Comparison of ENCODE assay signal across 8 cellular contexts in the genomic region with DNA sequence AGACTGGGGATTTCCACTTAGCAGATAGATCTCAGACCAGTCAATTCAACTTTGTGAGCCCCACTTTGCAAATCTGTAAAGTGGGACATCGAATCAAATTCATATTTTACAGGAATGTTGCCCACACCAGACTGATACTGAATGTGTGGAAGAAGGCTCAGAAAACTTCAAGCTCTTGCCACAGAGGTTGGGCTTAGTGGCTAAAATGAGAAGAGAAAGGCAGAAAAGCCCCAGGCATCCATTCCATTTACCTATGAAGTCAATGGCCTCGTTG. TPM values are rescaled to one million over a fixed set of nuclear protein-coding genes. Genes with fewer than 3 reads are reported as not detected.
DNase-seq lines count a peak whose midpoint lies in the region; ATAC-seq lines count a peak whose summit lies in the region.

No MANE protein-coding gene starts in this region.

- peaks cover 32% of the 10 kb centered on the region for H3K4me1 ChIP-seq in GM23248 (ENCODE audit: insufficient read depth)
- peaks cover 42% of the 10 kb centered on the region for H3K4me1 ChIP-seq in skeletal muscle satellite cell (ENCODE audit: control insufficient read depth, insufficient read depth, low read length)

- CTCF ChIA-PET in activated CD8-positive, alpha-beta T cell treated with anti-CD3 and anti-CD28 coated beads, Interleukin-2, amount 10 ng/mL, durations not matched to agents 7 days and 5 days (lab: Charles Lee): interaction anchor here (4.0 to 4.6 kb wide), 2 partner anchors 55 to 67 kb away, joined by 25 to 59 read pairs; no protein-coding TSS in a partner anchor

- no peaks in the 10 kb centered on the region for H3K9me3 Mint-ChIP-seq in activated CD8-positive, alpha-beta T cell treated with anti-CD3 and anti-CD28 coated beads, Interleukin-2, amount 10 ng/mL, durations not matched to agents 7 days and 5 days (ENCODE audit: insufficient read depth)

- WGBS in GM23248 (ENCODE audit: low coverage in 1 of 2, low lambda C conversion rate in 2 of 2, missing lambda C conversion rate in 2 of 2), 2 experiments: 0% methylated on average over 2 of the region's 2 CpGs

- H3K27ac Mint-ChIP-seq in activated CD8-positive, alpha-beta T cell treated with anti-CD3 and anti-CD28 coated beads, Interleukin-2, amount 10 ng/mL, durations not matched to agents 7 days and 5 days: peak overlapping the region; percentile 81

- H3K27me3 Mint-ChIP-seq in activated CD8-positive, alpha-beta T cell treated with anti-CD3 and anti-CD28 coated beads, Interleukin-2, amount 10 ng/mL, durations not matched to agents 7 days and 5 days (ENCODE audit: low read depth): no peaks in the 10 kb centered on the region

- peaks cover 74% of the 10 kb centered on the region for H3F3A ChIP-seq in GM23248 (ENCODE audit: insufficient read depth)

- H3K4me1 Mint-ChIP-seq in activated CD8-positive, alpha-beta T cell treated with anti-CD3 and anti-CD28 coated beads, Interleukin-2, amount 10 ng/mL, durations not matched to agents 7 days and 5 days (ENCODE audit: low read depth): peaks cover 63% of the 10 kb centered on the region

- H3K9me2 ChIP-seq in GM23248 (ENCODE audit: insufficient read depth): no peaks in the 10 kb centered on the region

- DNase-seq in GM23248 (no peak), cortex of kidney (lab: John Stamatoyannopoulos, UW) (no peak)
- DNase-seq in activated CD8-positive, alpha-beta T cell treated with anti-CD3 and anti-CD28 coated beads, Interleukin-2, amount 10 ng/mL, durations not matched to agents 7 days and 5 days: no peak

- in situ Hi-C loops in GM23248 (cut with MboI): no loop called here

- H3K4me3 ChIP-seq in GM23248: peak overlapping the region; percentile 85
- peak overlapping the region; percentile 72 for H3K4me3 ChIP-seq in iPS-11a (ENCODE audit: low read depth, low read length)
- H3K4me3 ChIP-seq in skeletal muscle satellite cell (ENCODE audit: low read length): peak overlapping the region; percentile 79

- peaks cover 14% of the 10 kb centered on the region for H4K20me1 ChIP-seq in GM23248 (ENCODE audit: insufficient read depth)

- no peak for ATAC-seq in activated CD8-positive, alpha-beta T cell treated with anti-CD3 and anti-CD28 coated beads, Interleukin-2, amount 10 ng/mL, durations not matched to agents 7 days and 5 days
- no peak for ATAC-seq in HG02884 (IDR thresholded peaks at IDR 0.05; ENCODE audit: unreplicated experiment)
- no peak for ATAC-seq in HG03135 (IDR thresholded peaks at IDR 0.05; ENCODE audit: unreplicated experiment)
- ATAC-seq in GM21447 (IDR thresholded peaks at IDR 0.05; ENCODE audit: unreplicated experiment): no peak

- H2AFZ ChIP-seq in GM23248: no peak overlapping the region

- POLR2A ChIA-PET in activated CD8-positive, alpha-beta T cell treated with anti-CD3 and anti-CD28 coated beads, Interleukin-2, amount 10 ng/mL, durations not matched to agents 7 days and 5 days (lab: Charles Lee): interaction anchor here (0.6 to 3.1 kb wide), 3 partner anchors 8 to 38 kb away, joined by 3 to 17 read pairs (median 4); no protein-coding TSS in a partner anchor

- no peaks in the 10 kb centered on the region for H3K9me3 ChIP-seq in GM23248 (ENCODE audit: low read depth)
- no peaks in the 10 kb centered on the region for H3K9me3 ChIP-seq in skeletal muscle satellite cell (replicated peaks; ENCODE audit: low read length)

- H3K36me3 Mint-ChIP-seq in activated CD8-positive, alpha-beta T cell treated with anti-CD3 and anti-CD28 coated beads, Interleukin-2, amount 10 ng/mL, durations not matched to agents 7 days and 5 days (ENCODE audit: low read depth): peaks cover 19% of the 10 kb centered on the region

- H3K27ac ChIP-seq in GM23248: peak overlapping the region; percentile 100

- H3K79me2 ChIP-seq in GM23248 (ENCODE audit: insufficient read depth): peaks cover 38% of the 10 kb centered on the region

- peak overlapping the region; percentile 99 for H3K9ac ChIP-seq in GM23248
- peak overlapping the region; percentile 92 for H3K9ac ChIP-seq in skeletal muscle satellite cell (ENCODE audit: low read depth, low read length)

- no peaks in the 10 kb centered on the region for H3K27me3 ChIP-seq in GM23248 (replicated peaks; ENCODE audit: insufficient read depth)
- no peaks in the 10 kb centered on the region for H3K27me3 ChIP-seq in skeletal muscle satellite cell (ENCODE audit: control insufficient read depth, insufficient read depth, low read length)

- peak overlapping the region; percentile 95 for H3K4me2 ChIP-seq in GM23248 (ENCODE audit: unreplicated experiment)
- peak overlapping the region; percentile 69 for H3K4me2 ChIP-seq in skeletal muscle satellite cell (ENCODE audit: low read length)

- peaks cover 30% of the 10 kb centered on the region for H3K36me3 ChIP-seq in GM23248 (ENCODE audit: low read depth)
- peaks cover 36% of the 10 kb centered on the region for H3K36me3 ChIP-seq in skeletal muscle satellite cell (ENCODE audit: insufficient read depth, low read length)

- H3K4me3 Mint-ChIP-seq in activated CD8-positive, alpha-beta T cell treated with anti-CD3 and anti-CD28 coated beads, Interleukin-2, amount 10 ng/mL, durations not matched to agents 7 days and 5 days: peak overlapping the region; percentile 90

RNA-seq across cellular contexts. Expression of a gene that starts 1.7 kb away (rescaled TPM):
- total RNA-seq in GM23248 (2014; rRNA removed; shearing (Covaris generic)): 443 and 459 TPM in 2 replicates
- 264 and 269 TPM in 2 replicates for polyA plus RNA-seq in GM23248 (2016; fragmentation: Nextera tagmentation; extraction: Ambion mirVana)
- 10 to 100 TPM; 55.6 to 56.6 TPM for total RNA-seq in activated CD8-positive, alpha-beta T cell treated with anti-CD3 and anti-CD28 coated beads, Interleukin-2, amount 10 ng/mL, durations not matched to agents 7 days and 5 days
- 204 and 438 TPM in 2 replicates for total RNA-seq in skeletal muscle satellite cell (2012; rRNA removed)
